12 cellular contexts compared by ENCODE assay signal in the genomic region with DNA sequence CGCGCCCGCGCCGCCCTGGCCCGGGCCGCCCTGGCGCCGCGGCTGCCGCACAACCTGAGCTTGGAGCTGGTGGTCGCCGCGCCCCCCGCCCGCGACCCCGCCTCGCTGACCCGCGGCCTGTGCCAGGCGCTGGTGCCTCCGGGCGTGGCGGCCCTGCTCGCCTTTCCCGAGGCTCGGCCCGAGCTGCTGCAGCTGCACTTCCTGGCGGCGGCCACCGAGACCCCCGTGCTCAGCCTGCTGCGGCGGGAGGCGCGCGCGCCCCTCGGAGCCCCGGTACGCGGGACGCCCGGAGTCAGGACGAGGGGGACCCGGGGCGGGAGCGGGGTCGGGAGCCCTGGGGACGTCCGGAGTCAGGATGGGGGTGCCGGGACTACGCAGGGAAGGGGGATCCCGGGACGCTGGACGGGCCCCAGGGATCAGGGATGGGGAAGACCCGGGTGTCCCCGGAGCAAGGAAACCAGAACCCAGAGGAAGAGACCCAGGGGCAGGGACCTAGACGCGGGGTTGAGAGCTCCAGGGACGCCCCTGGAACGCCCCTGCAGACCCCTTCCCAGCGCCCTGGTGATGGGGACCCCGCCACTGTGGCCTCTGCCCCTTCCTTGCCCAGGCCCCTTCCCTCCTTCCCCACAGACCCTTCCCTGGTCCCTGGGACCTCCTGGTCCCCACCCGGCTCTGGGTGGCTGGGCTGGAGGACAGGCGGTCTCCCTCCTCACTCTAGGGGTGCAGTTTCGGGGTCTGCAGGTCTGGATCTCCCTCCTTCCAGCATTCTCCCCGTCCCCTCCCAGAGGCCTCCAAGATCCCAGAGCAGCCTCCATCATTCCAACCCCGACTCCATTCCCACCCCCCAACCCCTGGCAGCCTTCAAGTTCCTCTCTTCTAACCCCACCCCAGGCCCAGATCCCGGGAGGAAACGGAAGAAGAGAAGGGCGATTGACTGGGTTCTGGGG. TPM values are rescaled to one million over a fixed set of nuclear protein-coding genes. Genes with fewer than 3 reads are reported as not detected.
A peak's percentile ranks its signal among the peaks of the same experiment; 100 is the strongest.
DNase-seq lines count a peak whose midpoint lies in the region; ATAC-seq and TF ChIP-seq lines count a peak whose summit lies in the region.
"Had no signal": no experiment of that assay in that cellular context is flagged by ENCODE, and none has a peak within 500 bp of the region (broad histone marks: within the 10 kb centered on the region; RNA-seq: fewer than 3 reads in every experiment).

No MANE protein-coding gene starts in this region.

- H4K20me1 ChIP-seq in smooth muscle cell (ENCODE audit: low read depth): no peaks in the 10 kb centered on the region

- WGBS in smooth muscle cell (ENCODE audit: low lambda C conversion rate): 21% methylated on average over 28 of the region's 73 CpGs

- no peak for ATAC-seq in activated T-cell treated with anti-CD3 and anti-CD28 coated beads, Interleukin-2, amount 50 U/mL, for 72 hours (replicated peaks in 1 of 2)
- ATAC-seq in GM18861 (IDR thresholded peaks at IDR 0.05; ENCODE audit: unreplicated experiment) (no peak), GM21515 (IDR thresholded peaks at IDR 0.05; ENCODE audit: unreplicated experiment) (no peak)

- H3K4me3 Mint-ChIP-seq in activated T-cell treated with anti-CD3 and anti-CD28 coated beads, Interleukin-2, amount 50 U/mL, for 72 hours: peak overlapping the region; percentile 22 to 62
- H3K4me3 Mint-ChIP-seq in IgD-negative memory B cell (peak overlapping the region; percentile 8 to 81 (median 44)), glutamatergic neuron (ENCODE audit: unreplicated experiment) (no peak overlapping the region)
- H3K4me3 Mint-ChIP-seq: natural killer cell treated with Interleukin-12 subunit alpha and Interleukin-12 subunit beta and Interleukin-15 and Interleukin-18, amount 100 ng/mL, for 72 hours had no signal

- no peaks in the 10 kb centered on the region for H3K36me3 Mint-ChIP-seq in activated T-cell treated with anti-CD3 and anti-CD28 coated beads, Interleukin-2, amount 50 U/mL, for 72 hours (ENCODE audit: insufficient read depth in 2 of 2)
- no peaks in the 10 kb centered on the region for H3K36me3 Mint-ChIP-seq in IgD-negative memory B cell
- no peaks in the 10 kb centered on the region for H3K36me3 Mint-ChIP-seq in glutamatergic neuron (ENCODE audit: unreplicated experiment)
- H3K36me3 Mint-ChIP-seq: natural killer cell treated with Interleukin-12 subunit alpha and Interleukin-12 subunit beta and Interleukin-15 and Interleukin-18, amount 100 ng/mL, for 72 hours had no signal

- H3K27ac Mint-ChIP-seq in activated T-cell treated with anti-CD3 and anti-CD28 coated beads, Interleukin-2, amount 50 U/mL, for 72 hours: no peak overlapping the region
- H3K27ac Mint-ChIP-seq in IgD-negative memory B cell (no peak overlapping the region), glutamatergic neuron (ENCODE audit: unreplicated experiment) (no peak overlapping the region)
- H3K27ac Mint-ChIP-seq: natural killer cell treated with Interleukin-12 subunit alpha and Interleukin-12 subunit beta and Interleukin-15 and Interleukin-18, amount 100 ng/mL, for 72 hours had no signal

- TF ChIP-seq CTCF in glutamatergic neuron (IDR thresholded peaks at IDR 0.05; ENCODE audit: partially characterized antibody, unreplicated experiment): no peak
- TF ChIP-seq CTCF in smooth muscle cell (IDR thresholded peaks at IDR 0.05; ENCODE audit: borderline replicate concordance, insufficient read depth, poor library complexity, severe bottlenecking): no peak

- H3K27ac ChIP-seq in smooth muscle cell (ENCODE audit: low read depth): no peak overlapping the region
- H3K27ac ChIP-seq: HL-60, testis had no signal

- H3K79me2 ChIP-seq in smooth muscle cell (ENCODE audit: low read depth): no peaks in the 10 kb centered on the region

- H3K9ac ChIP-seq in smooth muscle cell (ENCODE audit: low read depth): no peak overlapping the region

- no peak for DNase-seq in activated T-cell treated with anti-CD3 and anti-CD28 coated beads, Interleukin-2, amount 50 U/mL, for 72 hours
- no peak for DNase-seq in activated T-cell treated with anti-CD3 and anti-CD28 coated beads, Interleukin-2, amount 50 U/mL, for 1 hour
- peak; percentile 55 for DNase-seq in glutamatergic neuron
- no peak for DNase-seq in smooth muscle cell (lab: John Stamatoyannopoulos, UW; ENCODE audit: unreplicated experiment)
- no peak for DNase-seq in epidermal melanocyte (ENCODE audit: insufficient read length, low spot score)
- DNase-seq: NCI-H1105 treated with DMSO at 0.1 percent for 48 hours had no signal

- H3F3A ChIP-seq in smooth muscle cell (ENCODE audit: low read depth): no peaks in the 10 kb centered on the region

- H3K27me3 ChIP-seq in smooth muscle cell (ENCODE audit: low read depth): peaks cover 55% of the 10 kb centered on the region
- H3K27me3 ChIP-seq: testis had no signal

- H3K4me3 ChIP-seq in smooth muscle cell: peak overlapping the region; percentile 45
- H3K4me3 ChIP-seq: testis had no signal

- no peaks in the 10 kb centered on the region for H3K9me3 Mint-ChIP-seq in activated T-cell treated with anti-CD3 and anti-CD28 coated beads, Interleukin-2, amount 50 U/mL, for 72 hours
- H3K9me3 Mint-ChIP-seq in IgD-negative memory B cell: no peaks in the 10 kb centered on the region
- peaks cover 11% of the 10 kb centered on the region for H3K9me3 Mint-ChIP-seq in glutamatergic neuron (ENCODE audit: unreplicated experiment)
- H3K9me3 Mint-ChIP-seq: natural killer cell treated with Interleukin-12 subunit alpha and Interleukin-12 subunit beta and Interleukin-15 and Interleukin-18, amount 100 ng/mL, for 72 hours had no signal

- H3K9me3 ChIP-seq in smooth muscle cell (replicated peaks; ENCODE audit: low read depth): no peaks in the 10 kb centered on the region
- H3K9me3 ChIP-seq: testis had no signal

- no peak overlapping the region for H2AFZ ChIP-seq in smooth muscle cell (ENCODE audit: low read depth)

- H3K4me1 Mint-ChIP-seq in activated T-cell treated with anti-CD3 and anti-CD28 coated beads, Interleukin-2, amount 50 U/mL, for 72 hours (ENCODE audit: low read depth): peaks cover 24% of the 10 kb centered on the region
- H3K4me1 Mint-ChIP-seq in IgD-negative memory B cell: peaks cover 0 to 11% (median 7%) of the 10 kb centered on the region in 3 donors
- H3K4me1 Mint-ChIP-seq in glutamatergic neuron (ENCODE audit: low read depth, unreplicated experiment): peaks cover 3% of the 10 kb centered on the region

- peaks cover 7% of the 10 kb centered on the region for H3K4me1 ChIP-seq in smooth muscle cell (ENCODE audit: low read depth)

- H3K4me2 ChIP-seq in smooth muscle cell: peak overlapping the region; percentile 86

- H3K27me3 Mint-ChIP-seq in activated T-cell treated with anti-CD3 and anti-CD28 coated beads, Interleukin-2, amount 50 U/mL, for 72 hours (ENCODE audit: low read depth): peaks cover 32% of the 10 kb centered on the region
- peaks cover 35% of the 10 kb centered on the region for H3K27me3 Mint-ChIP-seq in IgD-negative memory B cell
- peaks cover 19% of the 10 kb centered on the region for H3K27me3 Mint-ChIP-seq in glutamatergic neuron (ENCODE audit: unreplicated experiment)

- no peaks in the 10 kb centered on the region for H3K36me3 ChIP-seq in smooth muscle cell (ENCODE audit: low read depth)

RNA-seq across cellular contexts. Expression of a gene that starts 0.6 kb away (rescaled TPM):
- under 1 TPM; 0.10 to 0.35 TPM for total RNA-seq in activated T-cell treated with anti-CD3 and anti-CD28 coated beads, Interleukin-2, amount 50 U/mL, for 72 hours
- polyA plus RNA-seq in IgD-negative memory B cell: not detected
- 0.93 TPM for total RNA-seq in glutamatergic neuron (ENCODE audit: unreplicated experiment)
- 1.2 and 12.6 TPM in 2 replicates for total RNA-seq in smooth muscle cell
- polyA plus RNA-seq in smooth muscle cell: 1.2 and 3.6 TPM in 2 replicates
- total RNA-seq: natural killer cell treated with Interleukin-12 subunit alpha and Interleukin-12 subunit beta and Interleukin-15 and Interleukin-18, amount 100 ng/mL, for 72 hours had no signal

RNA-seq across cellular contexts. Expression of a gene that starts 16.7 kb away (rescaled TPM):
- 10 to 100 TPM; 59.6 TPM for total RNA-seq in activated T-cell treated with anti-CD3 and anti-CD28 coated beads, Interleukin-2, amount 50 U/mL, for 72 hours
- polyA plus RNA-seq in IgD-negative memory B cell (53.4 TPM), smooth muscle cell (153 and 160 TPM in 2 replicates)
- total RNA-seq in glutamatergic neuron (ENCODE audit: unreplicated experiment) (52.1 TPM), smooth muscle cell (33.8 and 69.4 TPM in 2 replicates)

RNA-seq across cellular contexts. Expression of a gene that starts 20.1 kb away (rescaled TPM):
- total RNA-seq in activated T-cell treated with anti-CD3 and anti-CD28 coated beads, Interleukin-2, amount 50 U/mL, for 72 hours: 100 to 1,000 TPM; 125 to 127 TPM
- polyA plus RNA-seq in IgD-negative memory B cell (82.6 TPM), smooth muscle cell (232 and 301 TPM in 2 replicates)
- total RNA-seq in glutamatergic neuron (ENCODE audit: unreplicated experiment) (222 TPM), smooth muscle cell (112 and 133 TPM in 2 replicates)

RNA-seq across cellular contexts. Expression of a gene that starts 20.5 kb away (rescaled TPM):
- not detected for total RNA-seq in activated T-cell treated with anti-CD3 and anti-CD28 coated beads, Interleukin-2, amount 50 U/mL, for 72 hours
- polyA plus RNA-seq in IgD-negative memory B cell: not detected
- total RNA-seq in glutamatergic neuron (ENCODE audit: unreplicated experiment): not detected
- not detected in 2 replicates for total RNA-seq in smooth muscle cell
- polyA plus RNA-seq in smooth muscle cell: not detected in 2 replicates
- total RNA-seq: natural killer cell treated with Interleukin-12 subunit alpha and Interleukin-12 subunit beta and Interleukin-15 and Interleukin-18, amount 100 ng/mL, for 72 hours; testis had no signal

RNA-seq across cellular contexts. Expression of a gene that starts 25.5 kb away (rescaled TPM):
- total RNA-seq in activated T-cell treated with anti-CD3 and anti-CD28 coated beads, Interleukin-2, amount 50 U/mL, for 72 hours: 100 to 1,000 TPM in 1 of 2 donors, 10 to 100 TPM in 1; 98.9 to 124 TPM
- 596 TPM for polyA plus RNA-seq in IgD-negative memory B cell
- 117 TPM for total RNA-seq in glutamatergic neuron (ENCODE audit: unreplicated experiment)
- total RNA-seq in smooth muscle cell: 150 and 155 TPM in 2 replicates
- 392 and 404 TPM in 2 replicates for polyA plus RNA-seq in smooth muscle cell
